ENCODE assay signal across 8 cellular contexts in the genomic region with DNA sequence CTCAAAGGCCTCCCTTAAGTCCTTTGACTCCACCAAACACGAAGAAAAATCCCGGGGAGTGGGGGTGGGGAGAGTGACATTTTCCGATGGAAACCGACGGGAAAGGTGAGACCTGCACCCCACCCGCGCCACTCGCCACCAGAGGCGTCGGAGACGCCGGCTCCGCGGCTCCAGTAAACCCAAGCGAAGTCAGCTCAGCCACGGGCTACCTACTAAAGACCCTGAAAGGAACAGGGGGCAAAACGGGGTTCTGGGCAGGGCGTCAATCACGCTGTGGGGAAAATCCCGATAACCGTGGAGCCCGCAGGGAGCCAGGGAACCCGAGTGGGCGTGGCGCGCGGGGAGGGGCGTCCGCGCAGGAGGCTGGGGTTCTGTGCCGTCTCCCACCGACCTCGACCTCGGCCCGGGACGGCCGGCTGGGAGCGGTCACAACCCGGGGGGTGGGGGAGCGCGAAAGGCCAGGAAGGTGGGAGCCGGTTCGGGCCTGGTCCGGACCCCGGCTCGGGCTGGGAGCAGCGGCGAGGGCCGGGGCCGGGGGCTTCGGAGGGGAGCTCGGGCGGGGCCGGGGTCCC. TPM values are rescaled to one million over a fixed set of nuclear protein-coding genes. Genes with fewer than 3 reads are reported as not detected.
DNase-seq lines count a peak whose midpoint lies in the region; ATAC-seq and TF ChIP-seq lines count a peak whose summit lies in the region.

No MANE protein-coding gene starts in this region.

- peak; percentile 18 for TF ChIP-seq CTCF in CD8-positive, alpha-beta T cell (IDR thresholded peaks at IDR 0.05)
- TF ChIP-seq CTCF in neural progenitor cell (IDR thresholded peaks at IDR 0.05) (peak; percentile 26), thyroid gland (IDR thresholded peaks at IDR 0.05) (no peak)

- H3K9me3 ChIP-seq in CD8-positive, alpha-beta T cell (ENCODE audit: low read length): no peaks in the 10 kb centered on the region
- H3K9me3 ChIP-seq in neural progenitor cell (ENCODE audit: low read depth) (no peaks in the 10 kb centered on the region), thyroid gland (no peaks in the 10 kb centered on the region)

- peaks cover 52% of the 10 kb centered on the region for H4K20me1 ChIP-seq in neural progenitor cell (ENCODE audit: low read depth)

- peaks cover 23% of the 10 kb centered on the region for H3K36me3 Mint-ChIP-seq in CD8-positive, alpha-beta T cell
- H3K36me3 Mint-ChIP-seq in neural progenitor cell: peaks cover 5% of the 10 kb centered on the region

- peak; percentile 15 for ATAC-seq in CD8-positive, alpha-beta T cell
- peak; percentile 20 for ATAC-seq in GM21515 (IDR thresholded peaks at IDR 0.05; ENCODE audit: unreplicated experiment)

- TF ChIP-seq POLR2A in erythroblast (IDR thresholded peaks at IDR 0.05; ENCODE audit: low read length) (no peak), thyroid gland (IDR thresholded peaks at IDR 0.05) (no peak)

- H3K36me3 ChIP-seq in CD8-positive, alpha-beta T cell (ENCODE audit: insufficient read depth, low read length): peaks cover 17% of the 10 kb centered on the region
- no peaks in the 10 kb centered on the region for H3K36me3 ChIP-seq in neural progenitor cell
- peaks cover 9 to 14% of the 10 kb centered on the region in 2 donors for H3K36me3 ChIP-seq in thyroid gland

- 0 to 1% methylated on average over 15 to 33 of the region's 54 CpGs for WGBS in thyroid gland, 2 donors

- H2AFZ ChIP-seq in neural progenitor cell (replicated peaks): no peak overlapping the region

- peak overlapping the region; percentile 95 for H3K27ac ChIP-seq in CD8-positive, alpha-beta T cell (ENCODE audit: low read depth, low read length)
- peak overlapping the region; percentile 97 for H3K27ac ChIP-seq in neural progenitor cell
- H3K27ac ChIP-seq in thyroid gland: peak overlapping the region; percentile 78 to 99 (median 97)

- peaks cover 21% of the 10 kb centered on the region for H3K4me1 ChIP-seq in CD8-positive, alpha-beta T cell (ENCODE audit: insufficient read depth, low read length)
- H3K4me1 ChIP-seq in neural progenitor cell: peaks cover 6% of the 10 kb centered on the region
- H3K4me1 ChIP-seq in thyroid gland: peaks cover 13 to 14% of the 10 kb centered on the region in 2 donors

- H3K27me3 ChIP-seq in CD8-positive, alpha-beta T cell (ENCODE audit: insufficient read depth, low read length): no peaks in the 10 kb centered on the region
- H3K27me3 ChIP-seq in neural progenitor cell (no peaks in the 10 kb centered on the region), thyroid gland (no peaks in the 10 kb centered on the region)

- POLR2A ChIA-PET in CD8-positive, alpha-beta T cell (lab: Charles Lee): no interaction called here

- peak overlapping the region; percentile 81 for H3K27ac Mint-ChIP-seq in CD8-positive, alpha-beta T cell
- no peak overlapping the region for H3K27ac Mint-ChIP-seq in neural progenitor cell

- peak overlapping the region; percentile 93 for H3K9ac ChIP-seq in neural progenitor cell

- H3K4me2 ChIP-seq in neural progenitor cell: peak overlapping the region; percentile 89

- peaks cover 9% of the 10 kb centered on the region for H3F3A ChIP-seq in neural progenitor cell (ENCODE audit: low read depth)

- intact Hi-C loops in CD8-positive, alpha-beta T cell (cut with DNase I, micrococcal nuclease): loop anchor here (1.0 to 5.0 kb wide), 10 partner anchors 51 to 405 kb away; partner anchors contain the start of genes FN3KRP (in 2 of the 2), CYBC1 (in 1 of the 2), HEXD (in 1 of the 2) and NARF (in 1 of the 2)
- intact Hi-C loops in thyroid gland (cut with DNase I): loop anchor here (5.0 kb wide), 1 partner anchor 70 kb away; the partner anchor contains the start of gene FN3KRP

- H3K27me3 Mint-ChIP-seq in CD8-positive, alpha-beta T cell (ENCODE audit: low read depth): no peaks in the 10 kb centered on the region
- H3K27me3 Mint-ChIP-seq in neural progenitor cell (ENCODE audit: insufficient read depth, low read depth): peaks cover 4% of the 10 kb centered on the region

- H3K4me1 Mint-ChIP-seq in CD8-positive, alpha-beta T cell (ENCODE audit: low read depth): peaks cover 33% of the 10 kb centered on the region
- H3K4me1 Mint-ChIP-seq in neural progenitor cell: peaks cover 16% of the 10 kb centered on the region

- peak in 6 of 7 experiments; percentile 11 to 58 (median 44) for DNase-seq in CD8-positive, alpha-beta T cell
- DNase-seq in HuH-7.5 (ENCODE audit: low spot score): peak; percentile 58
- peak; percentile 46 for DNase-seq in activated CD8-positive, alpha-beta memory T cell treated with anti-CD3 and anti-CD28 coated beads, Interleukin-2, amount 50 U/mL, for 4 hours
- DNase-seq in erythroblast (lab: John Stamatoyannopoulos, UW): peak; percentile 42 to 54
- DNase-seq in neural progenitor cell (ENCODE audit: low spot score): peak; percentile 54
- DNase-seq in thyroid gland: peak; percentile 16 to 48
- no peak for DNase-seq in medulla oblongata (ENCODE audit: extremely low spot score)

- CTCF ChIA-PET in CD8-positive, alpha-beta T cell (lab: Charles Lee): no interaction called here

- peaks cover 53% of the 10 kb centered on the region for H3K79me2 ChIP-seq in neural progenitor cell (ENCODE audit: low read depth)

- H3K4me3 ChIP-seq in CD8-positive, alpha-beta T cell (ENCODE audit: low read depth, low read length): peak overlapping the region; percentile 96
- H3K4me3 ChIP-seq in neural progenitor cell (peak overlapping the region; percentile 92), thyroid gland (replicated peaks in 1 of 3) (peak overlapping the region; percentile 46 to 100 (median 98))

- H3K9me3 Mint-ChIP-seq in CD8-positive, alpha-beta T cell: no peaks in the 10 kb centered on the region
- no peaks in the 10 kb centered on the region for H3K9me3 Mint-ChIP-seq in neural progenitor cell

- H3K4me3 Mint-ChIP-seq in CD8-positive, alpha-beta T cell: peak overlapping the region; percentile 89
- peak overlapping the region; percentile 91 for H3K4me3 Mint-ChIP-seq in neural progenitor cell

RNA-seq across cellular contexts. Expression of gene WDR45B, which starts 0.6 kb away (rescaled TPM):
- total RNA-seq in CD8-positive, alpha-beta T cell: 100 to 1,000 TPM; 103 to 107 TPM
- total RNA-seq in neural progenitor cell (ENCODE audit: low replicate concordance) (110 and 145 TPM in 2 replicates), thyroid gland (10 to 100 TPM; 79.3 to 95.9 (median 84.2) TPM)

RNA-seq across cellular contexts. Expression of gene RAB40B, which starts 50.8 kb away (rescaled TPM):
- total RNA-seq in CD8-positive, alpha-beta T cell: 1 to 10 TPM; 1.1 to 1.2 TPM
- total RNA-seq in neural progenitor cell (ENCODE audit: low replicate concordance) (5.6 and 10.3 TPM in 2 replicates), thyroid gland (10 to 100 TPM in 2 of 4 donors, 1 to 10 TPM in 2; 6.2 to 19.3 (median 11.3) TPM)

Comparison
In these comparisons a context has a peak if more than half of its experiments do, and no peak if none do; other contexts are left out.
1. CTCF ChIP-seq: peak in CD8-positive, alpha-beta T cell (single experiment) and neural progenitor cell (single experiment); none in thyroid gland (0 of 6).
2. Peak in every context shown above with its lines, with median percentiles within 50 percentile points of each other: H3K27ac ChIP-seq and H3K4me3 ChIP-seq.